In genomic region chr10:60797200-60797599, GRCh38 we compare ENCODE assay signal across 32 cellular contexts.
"Had no signal": no experiment of that assay in that cellular context is flagged by ENCODE, and none has a peak within 500 bp of the region (broad histone marks: within the 10 kb centered on the region; RNA-seq: fewer than 3 reads in every experiment).

No MANE protein-coding gene starts in this region.

- H3K4me3 ChIP-seq: esophagus squamous epithelium, gastrocnemius medialis, hepatocyte, pancreas, prostate gland, sigmoid colon, smooth muscle cell, uterus had no signal

- FAIRE-seq: colon, pancreas had no signal

- DNase-seq: activated CD4-positive, alpha-beta memory T cell treated with anti-CD3 and anti-CD28 coated beads, Interleukin-2, amount 10 ng/mL, durations not matched to agents 7 days and 5 days; activated CD4-positive, alpha-beta T cell treated with anti-CD3 and anti-CD28 coated beads, Interleukin-2, amount 10 ng/mL, durations not matched to agents 24 days and 14 days; activated CD4-positive, CD25-positive, alpha-beta regulatory T cell treated with anti-CD3 and anti-CD28 coated beads, Interleukin-2, amount 50 U/mL, for 72 hours; activated CD8-positive, alpha-beta memory T cell treated with anti-CD3 and anti-CD28 coated beads, Interleukin-2, amount 50 U/mL, for 48 hours; activated gamma-delta T cell treated with Interleukin-2 at 50 U/mL for 16 hours; activated naive CD4-positive, alpha-beta T cell treated with anti-CD3 and anti-CD28 coated beads, Interleukin-2, amount 50 U/mL, for 16 hours; activated T-cell treated with anti-CD3 and anti-CD28 coated beads, Interleukin-2, amount 50 U/mL, for 24 hours; amygdala; central memory CD4-positive, alpha-beta T cell; dermis blood vessel endothelial cell; effector CD4-positive, alpha-beta T cell; esophagus squamous epithelium; gastrocnemius medialis; islet precursor cell; left ventricle myocardium superior; midbrain; naive thymus-derived CD4-positive, alpha-beta T cell; pancreas; retina; sigmoid colon; stimulated activated CD4-positive, alpha-beta T cell treated with anti-CD3 and anti-CD28 coated beads, Interleukin-1b, Interleukin-23, amount 100 ng/mL, for 48 hours; stimulated activated CD4-positive, alpha-beta T cell treated with anti-CD3 and anti-CD28 coated beads, Interleukin-4, amount 100 ng/mL, for 4 hours; stimulated activated CD8-positive, alpha-beta memory T cell treated with anti-CD3 and anti-CD28 coated beads, Interleukin-4, amount 100 ng/mL, for 48 hours; stimulated activated naive CD8-positive, alpha-beta T cell treated with anti-CD3 and anti-CD28 coated beads, Interleukin-15, amount 100 ng/mL, for 72 hours; substantia nigra; T1000; uterus; WERI-Rb-1 had no signal
